Comparison of ENCODE assay signal across 1 cellular context in genomic region chr15:55222588-55222987, GRCh38.
TF ChIP-seq lines count a peak whose summit lies in the region.

No MANE protein-coding gene starts in this region.

TF ChIP-seq in K562, 482 proteins besides CTCF, POLR2A, EP300 and RAD21 (continued from another document):
- TF ChIP-seq, protein P1, sequence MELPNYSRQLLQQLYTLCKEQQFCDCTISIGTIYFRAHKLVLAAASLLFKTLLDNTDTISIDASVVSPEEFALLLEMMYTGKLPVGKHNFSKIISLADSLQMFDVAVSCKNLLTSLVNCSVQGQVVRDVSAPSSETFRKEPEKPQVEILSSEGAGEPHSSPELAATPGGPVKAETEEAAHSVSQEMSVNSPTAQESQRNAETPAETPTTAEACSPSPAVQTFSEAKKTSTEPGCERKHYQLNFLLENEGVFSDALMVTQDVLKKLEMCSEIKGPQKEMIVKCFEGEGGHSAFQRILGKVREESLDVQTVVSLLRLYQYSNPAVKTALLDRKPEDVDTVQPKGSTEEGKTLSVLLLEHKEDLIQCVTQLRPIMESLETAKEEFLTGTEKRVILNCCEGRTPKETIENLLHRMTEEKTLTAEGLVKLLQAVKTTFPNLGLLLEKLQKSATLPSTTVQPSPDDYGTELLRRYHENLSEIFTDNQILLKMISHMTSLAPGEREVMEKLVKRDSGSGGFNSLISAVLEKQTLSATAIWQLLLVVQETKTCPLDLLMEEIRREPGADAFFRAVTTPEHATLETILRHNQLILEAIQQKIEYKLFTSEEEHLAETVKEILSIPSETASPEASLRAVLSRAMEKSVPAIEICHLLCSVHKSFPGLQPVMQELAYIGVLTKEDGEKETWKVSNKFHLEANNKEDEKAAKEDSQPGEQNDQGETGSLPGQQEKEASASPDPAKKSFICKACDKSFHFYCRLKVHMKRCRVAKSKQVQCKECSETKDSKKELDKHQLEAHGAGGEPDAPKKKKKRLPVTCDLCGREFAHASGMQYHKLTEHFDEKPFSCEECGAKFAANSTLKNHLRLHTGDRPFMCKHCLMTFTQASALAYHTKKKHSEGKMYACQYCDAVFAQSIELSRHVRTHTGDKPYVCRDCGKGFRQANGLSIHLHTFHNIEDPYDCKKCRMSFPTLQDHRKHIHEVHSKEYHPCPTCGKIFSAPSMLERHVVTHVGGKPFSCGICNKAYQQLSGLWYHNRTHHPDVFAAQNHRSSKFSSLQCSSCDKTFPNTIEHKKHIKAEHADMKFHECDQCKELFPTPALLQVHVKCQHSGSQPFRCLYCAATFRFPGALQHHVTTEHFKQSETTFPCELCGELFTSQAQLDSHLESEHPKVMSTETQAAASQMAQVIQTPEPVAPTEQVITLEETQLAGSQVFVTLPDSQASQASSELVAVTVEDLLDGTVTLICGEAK (IDR thresholded peaks at IDR 0.05) = no peak
- TF ChIP-seq, protein P1 (CRISPR knock-in tag; IDR thresholded peaks at IDR 0.05) = no peak
- TF ChIP-seq CTBP1 (IDR thresholded peaks at IDR 0.05; ENCODE audit: borderline replicate concordance) (no peak), TAF9B (IDR thresholded peaks at IDR 0.05; ENCODE audit: partially characterized antibody) (no peak), ARID1B (IDR thresholded peaks at IDR 0.05) (peak; percentile 22; the same call in 1 of the 2 replicates), L3MBTL2 (IDR thresholded peaks at IDR 0.05) (no peak), SMARCE1 (IDR thresholded peaks at IDR 0.05) (peak; percentile 54; the same call in 1 of the 2 replicates), ATF1 (CRISPR knock-in tag; IDR thresholded peaks at IDR 0.05) (no peak), ATF1 (tag; IDR thresholded peaks at IDR 0.05) (no peak), ETV6 (IDR thresholded peaks at IDR 0.05; ENCODE audit: borderline replicate concordance in 1 of 2, low read depth in 2 of 2, low read length in 1 of 2) (peak in 1 of 2 experiments; percentile 92; a peak in 3 of 4 replicates), ETV6 (CRISPR knock-in tag; IDR thresholded peaks at IDR 0.05; ENCODE audit: borderline replicate concordance) (no peak), ZNF639 (CRISPR knock-in tag; conservative IDR thresholded peaks at IDR 0.05 in 1 of 2, IDR thresholded peaks at IDR 0.05 in 1 of 2) (no peak), ESRRA (IDR thresholded peaks at IDR 0.05; ENCODE audit: borderline replicate concordance, low read depth) (peak; percentile 60; the same call in 1 of the 2 replicates)
- TF ChIP-seq, protein P2, sequence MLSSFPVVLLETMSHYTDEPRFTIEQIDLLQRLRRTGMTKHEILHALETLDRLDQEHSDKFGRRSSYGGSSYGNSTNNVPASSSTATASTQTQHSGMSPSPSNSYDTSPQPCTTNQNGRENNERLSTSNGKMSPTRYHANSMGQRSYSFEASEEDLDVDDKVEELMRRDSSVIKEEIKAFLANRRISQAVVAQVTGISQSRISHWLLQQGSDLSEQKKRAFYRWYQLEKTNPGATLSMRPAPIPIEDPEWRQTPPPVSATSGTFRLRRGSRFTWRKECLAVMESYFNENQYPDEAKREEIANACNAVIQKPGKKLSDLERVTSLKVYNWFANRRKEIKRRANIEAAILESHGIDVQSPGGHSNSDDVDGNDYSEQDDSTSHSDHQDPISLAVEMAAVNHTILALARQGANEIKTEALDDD (IDR thresholded peaks at IDR 0.05) = peak; percentile 68; the same call in 1 of the 2 replicates
- TF ChIP-seq, protein P3, sequence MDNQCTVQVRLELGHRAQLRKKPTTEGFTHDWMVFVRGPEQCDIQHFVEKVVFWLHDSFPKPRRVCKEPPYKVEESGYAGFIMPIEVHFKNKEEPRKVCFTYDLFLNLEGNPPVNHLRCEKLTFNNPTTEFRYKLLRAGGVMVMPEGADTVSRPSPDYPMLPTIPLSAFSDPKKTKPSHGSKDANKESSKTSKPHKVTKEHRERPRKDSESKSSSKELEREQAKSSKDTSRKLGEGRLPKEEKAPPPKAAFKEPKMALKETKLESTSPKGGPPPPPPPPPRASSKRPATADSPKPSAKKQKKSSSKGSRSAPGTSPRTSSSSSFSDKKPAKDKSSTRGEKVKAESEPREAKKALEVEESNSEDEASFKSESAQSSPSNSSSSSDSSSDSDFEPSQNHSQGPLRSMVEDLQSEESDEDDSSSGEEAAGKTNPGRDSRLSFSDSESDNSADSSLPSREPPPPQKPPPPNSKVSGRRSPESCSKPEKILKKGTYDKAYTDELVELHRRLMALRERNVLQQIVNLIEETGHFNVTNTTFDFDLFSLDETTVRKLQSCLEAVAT (IDR thresholded peaks at IDR 0.05) = peak in 1 of 2 experiments; percentile 62; a peak in 1 of 4 replicates
- TF ChIP-seq, protein P4, sequence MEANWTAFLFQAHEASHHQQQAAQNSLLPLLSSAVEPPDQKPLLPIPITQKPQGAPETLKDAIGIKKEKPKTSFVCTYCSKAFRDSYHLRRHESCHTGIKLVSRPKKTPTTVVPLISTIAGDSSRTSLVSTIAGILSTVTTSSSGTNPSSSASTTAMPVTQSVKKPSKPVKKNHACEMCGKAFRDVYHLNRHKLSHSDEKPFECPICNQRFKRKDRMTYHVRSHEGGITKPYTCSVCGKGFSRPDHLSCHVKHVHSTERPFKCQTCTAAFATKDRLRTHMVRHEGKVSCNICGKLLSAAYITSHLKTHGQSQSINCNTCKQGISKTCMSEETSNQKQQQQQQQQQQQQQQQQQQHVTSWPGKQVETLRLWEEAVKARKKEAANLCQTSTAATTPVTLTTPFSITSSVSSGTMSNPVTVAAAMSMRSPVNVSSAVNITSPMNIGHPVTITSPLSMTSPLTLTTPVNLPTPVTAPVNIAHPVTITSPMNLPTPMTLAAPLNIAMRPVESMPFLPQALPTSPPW (CRISPR knock-in tag; IDR thresholded peaks at IDR 0.05) = peak; percentile 61
